Comparison of ENCODE assay signal across 26 cellular contexts in genomic region chr15:69325456-69325971, GRCh38. TPM values are rescaled to one million over a fixed set of nuclear protein-coding genes. Genes with fewer than 3 reads are reported as not detected.
"Had no signal": no experiment of that assay in that cellular context is flagged by ENCODE, and none has a peak within 500 bp of the region (broad histone marks: within the 10 kb centered on the region; RNA-seq: fewer than 3 reads in every experiment).

No MANE protein-coding gene starts in this region.

- H3K27ac Mint-ChIP-seq: activated CD8-positive, alpha-beta T cell treated with anti-CD3 and anti-CD28 coated beads for 36 hours; activated T-helper 17 cell treated with anti-CD3 and anti-CD28 coated beads, Interleukin-2, amount 50 U/mL, for 72 hours; effector memory CD8-positive, alpha-beta T cell; progenitor cell of endocrine pancreas; stimulated activated effector memory CD8-positive, alpha-beta T cell treated with anti-CD3 and anti-CD28 coated beads, Interleukin-12 subunit alpha, Interleukin-12 subunit beta, amount 100 ng/mL, for 72 hours; stimulated activated naive CD8-positive, alpha-beta T cell treated with anti-CD3 and anti-CD28 coated beads, Interleukin-15, Interleukin-2, amounts not matched to agents 100 ng/mL and 50 ng/mL, for 24 hours had no signal

- H3K27me3 ChIP-seq: brain microvascular endothelial cell, hepatocyte, ovary, right lobe of liver, upper lobe of left lung, vagina had no signal

- H3K4me3 ChIP-seq: gastroesophageal sphincter, hepatocyte, ovary, right lobe of liver, upper lobe of left lung, vagina had no signal

- H3K9me3 ChIP-seq: gastroesophageal sphincter, ovary, right lobe of liver, upper lobe of left lung, vagina had no signal

- H3K27ac ChIP-seq: brain microvascular endothelial cell, gastroesophageal sphincter, hepatocyte, ovary, right lobe of liver, upper lobe of left lung, vagina had no signal

- H3K27me3 Mint-ChIP-seq: progenitor cell of endocrine pancreas; stimulated activated naive CD8-positive, alpha-beta T cell treated with anti-CD3 and anti-CD28 coated beads, Interleukin-15, Interleukin-2, amounts not matched to agents 100 ng/mL and 50 ng/mL, for 24 hours had no signal

- H3K9me3 Mint-ChIP-seq: activated CD8-positive, alpha-beta T cell treated with anti-CD3 and anti-CD28 coated beads for 36 hours; activated T-cell treated with anti-CD3 and anti-CD28 coated beads, Interleukin-2, amount 50 U/mL, for 4 hours; activated T-helper 17 cell treated with anti-CD3 and anti-CD28 coated beads, Interleukin-2, amount 50 U/mL, for 72 hours; effector memory CD8-positive, alpha-beta T cell; stimulated activated effector memory CD8-positive, alpha-beta T cell treated with anti-CD3 and anti-CD28 coated beads, Interleukin-12 subunit alpha, Interleukin-12 subunit beta, amount 100 ng/mL, for 72 hours; stimulated activated naive CD8-positive, alpha-beta T cell treated with anti-CD3 and anti-CD28 coated beads, Interleukin-15, Interleukin-2, amounts not matched to agents 100 ng/mL and 50 ng/mL, for 24 hours had no signal

- H2AFZ ChIP-seq: hepatocyte had no signal

- H3K4me1 ChIP-seq: right lobe of liver, vagina had no signal

- FAIRE-seq: astrocyte had no signal

- DNase-seq: activated CD4-positive, alpha-beta T cell treated with anti-CD3 and anti-CD28 coated beads for 1 hour; activated CD4-positive, alpha-beta T cell treated with anti-CD3 and anti-CD28 coated beads, Interleukin-2, amount 50 U/mL, for 1 hour; activated CD8-positive, alpha-beta T cell treated with anti-CD3 and anti-CD28 coated beads for 36 hours; activated gamma-delta T cell treated with Interleukin-2 at 50 U/mL for 16 hours; activated naive CD4-positive, alpha-beta T cell treated with anti-CD3 and anti-CD28 coated beads, Interleukin-2, amount 50 U/mL, for 16 hours; activated T-cell treated with anti-CD3 and anti-CD28 coated beads, Interleukin-2, amount 50 U/mL, for 4 hours; amniotic stem cell; brain microvascular endothelial cell; cortex of kidney; effector memory CD8-positive, alpha-beta T cell; islet precursor cell; mammary epithelial cell; ovary; right lobe of liver; stimulated activated CD4-positive, alpha-beta T cell treated with anti-CD3 and anti-CD28 coated beads, Interleukin-12 subunit alpha, Interleukin-12 subunit beta, amount 100 ng/mL, for 4 hours; stimulated activated CD4-positive, alpha-beta T cell treated with anti-CD3 and anti-CD28 coated beads, Interleukin-4, amount 100 ng/mL, for 1 hour; upper lobe of left lung had no signal

- H3K4me3 Mint-ChIP-seq: activated CD8-positive, alpha-beta T cell treated with anti-CD3 and anti-CD28 coated beads for 36 hours; activated T-cell treated with anti-CD3 and anti-CD28 coated beads, Interleukin-2, amount 50 U/mL, for 4 hours; activated T-helper 17 cell treated with anti-CD3 and anti-CD28 coated beads, Interleukin-2, amount 50 U/mL, for 72 hours; effector memory CD8-positive, alpha-beta T cell; nephron; stimulated activated effector memory CD8-positive, alpha-beta T cell treated with anti-CD3 and anti-CD28 coated beads, Interleukin-12 subunit alpha, Interleukin-12 subunit beta, amount 100 ng/mL, for 72 hours; stimulated activated naive CD8-positive, alpha-beta T cell treated with anti-CD3 and anti-CD28 coated beads, Interleukin-15, Interleukin-2, amounts not matched to agents 100 ng/mL and 50 ng/mL, for 24 hours had no signal

- ATAC-seq: activated CD8-positive, alpha-beta T cell treated with anti-CD3 and anti-CD28 coated beads for 36 hours; activated T-cell treated with anti-CD3 and anti-CD28 coated beads, Interleukin-2, amount 50 U/mL, for 4 hours; activated T-helper 17 cell treated with anti-CD3 and anti-CD28 coated beads, Interleukin-2, amount 50 U/mL, for 72 hours; effector memory CD8-positive, alpha-beta T cell; gastroesophageal sphincter; right lobe of liver; stimulated activated effector memory CD8-positive, alpha-beta T cell treated with anti-CD3 and anti-CD28 coated beads, Interleukin-12 subunit alpha, Interleukin-12 subunit beta, amount 100 ng/mL, for 72 hours had no signal

- H3K36me3 ChIP-seq: brain microvascular endothelial cell, gastroesophageal sphincter, ovary, right lobe of liver, upper lobe of left lung, vagina had no signal

- H3K4me2 ChIP-seq: hepatocyte had no signal

- H3K79me2 ChIP-seq: hepatocyte had no signal

- H3K36me3 Mint-ChIP-seq: stimulated activated effector memory CD8-positive, alpha-beta T cell treated with anti-CD3 and anti-CD28 coated beads, Interleukin-12 subunit alpha, Interleukin-12 subunit beta, amount 100 ng/mL, for 72 hours had no signal

RNA-seq across cellular contexts. Expression of gene PAQR5, which starts 26.8 kb away (rescaled TPM):
- total RNA-seq: activated T-helper 17 cell treated with anti-CD3 and anti-CD28 coated beads, Interleukin-2, amount 50 U/mL, for 72 hours had no signal
